25 cellular contexts compared by ENCODE assay signal in genomic region chr1:20096840-20097447, GRCh38. TPM values are rescaled to one million over a fixed set of nuclear protein-coding genes. Genes with fewer than 3 reads are reported as not detected.
DNase-seq lines count a peak whose midpoint lies in the region; ATAC-seq, FAIRE-seq and TF ChIP-seq lines count a peak whose summit lies in the region.
"Had no signal": no experiment of that assay in that cellular context is flagged by ENCODE, and none has a peak within 500 bp of the region (broad histone marks: within the 10 kb centered on the region; RNA-seq: fewer than 3 reads in every experiment).

No MANE protein-coding gene starts in this region.

- TF ChIP-seq RAD21 in H1 (IDR thresholded peaks at IDR 0.05 in 1 of 2, conservative IDR thresholded peaks at IDR 0.05 in 1 of 2; ENCODE audit: low read depth in 2 of 2, low read length in 2 of 2) = no peak

- H2BK20ac ChIP-seq in H1 (ENCODE audit: low read length) = no peak overlapping the region

- no peak for TF ChIP-seq POLR2A in H1 (IDR thresholded peaks at IDR 0.05; ENCODE audit: control extremely low read depth in 1 of 2, low read depth in 2 of 2, low read length in 2 of 2)

- no peak overlapping the region for H3K56ac ChIP-seq in H1 (replicated peaks; ENCODE audit: insufficient read length, low read depth, low read length)

- no peak overlapping the region for H3K4me2 ChIP-seq in H1 (ENCODE audit: insufficient read depth in 1 of 2, low read depth in 2 of 2, low read length in 2 of 2)
- H3K4me2 ChIP-seq: A549 had no signal

- H3K23ac ChIP-seq in H1 (ENCODE audit: insufficient read length) = no peak overlapping the region

- no peaks in the 10 kb centered on the region for H3K79me1 ChIP-seq in H1 (ENCODE audit: low read depth, low read length)

- no peak overlapping the region for H3K18ac ChIP-seq in H1 (ENCODE audit: extremely low read depth, low read length)

- H3K36me3 ChIP-seq in left ventricle myocardium inferior = no peaks in the 10 kb centered on the region
- H3K36me3 ChIP-seq in HEK293 (ENCODE audit: control insufficient read depth in 2 of 2, insufficient read depth in 1 of 2, low read length in 2 of 2) = no peaks in the 10 kb centered on the region
- no peaks in the 10 kb centered on the region for H3K36me3 ChIP-seq in H1 (ENCODE audit: control insufficient read depth in 2 of 4, insufficient read depth in 4 of 4, low read length in 3 of 4)
- H3K36me3 ChIP-seq: BE2C; BLaER1 treated with 17β-estradiol and CSF1 and Interleukin-3, amounts not matched to agents 10 nM and 100 nM had no signal

- peaks cover 11% of the 10 kb centered on the region for H3K27me3 ChIP-seq in left ventricle myocardium inferior (ENCODE audit: low read depth)
- H3K27me3 ChIP-seq in H1 (replicated peaks in 1 of 4; ENCODE audit: control insufficient read depth in 3 of 4, extremely low read depth in 1 of 4, insufficient read depth in 3 of 4, low read length in 3 of 4) = no peaks in the 10 kb centered on the region; a peak in 2 of 7 replicates
- H3K27me3 ChIP-seq: BE2C; BLaER1 treated with 17β-estradiol and CSF1 and Interleukin-3, amounts not matched to agents 10 nM and 100 nM had no signal

- no peak overlapping the region for H2BK12ac ChIP-seq in H1 (ENCODE audit: low read depth, low read length)

- no peak overlapping the region for H3K9ac ChIP-seq in H1 (replicated peaks in 1 of 4; ENCODE audit: extremely low read depth in 1 of 4, low read depth in 3 of 4, low read length in 3 of 4)
- H3K9ac ChIP-seq: BLaER1 treated with 17β-estradiol and CSF1 and Interleukin-3, amounts not matched to agents 10 nM and 100 nM had no signal

- no peak for FAIRE-seq in H1 (lab: Jason Lieb, UNC)
- FAIRE-seq: A549, D721Med, GM12878, GM19239 had no signal

- H3K9me3 ChIP-seq in left ventricle myocardium inferior (replicated peaks) (peaks cover 13% of the 10 kb centered on the region), HEK293 (ENCODE audit: control insufficient read depth, insufficient read depth, low read depth, low read length) (no peaks in the 10 kb centered on the region), H1 (ENCODE audit: insufficient read depth in 2 of 2, low read depth in 1 of 2, low read length in 1 of 2) (peaks cover 29 to 41% of the 10 kb centered on the region in 2 experiments)
- H3K9me3 ChIP-seq: BE2C; BLaER1 treated with 17β-estradiol and CSF1 and Interleukin-3, amounts not matched to agents 10 nM and 100 nM had no signal

- H3K4ac ChIP-seq in H1 (replicated peaks; ENCODE audit: insufficient read length, low read depth, low read length) = no peak overlapping the region

- no peak for ATAC-seq in left ventricle myocardium superior
- ATAC-seq in HG02763 (IDR thresholded peaks at IDR 0.05; ENCODE audit: unreplicated experiment) = no peak
- ATAC-seq: A549, GM12878 had no signal

- TF ChIP-seq EP300 in H1 (IDR thresholded peaks at IDR 0.05; ENCODE audit: borderline replicate concordance in 1 of 2, low read depth in 2 of 2, low read length in 2 of 2) = no peak

- TF ChIP-seq CTCF in left ventricle myocardium inferior (IDR thresholded peaks at IDR 0.05; ENCODE audit: borderline replicate concordance) = no peak
- TF ChIP-seq CTCF in HEK293 (tag by site-specific recombination; IDR thresholded peaks at IDR 0.05) = no peak
- no peak for TF ChIP-seq CTCF in H1 (IDR thresholded peaks at IDR 0.05; ENCODE audit: control extremely low read depth in 1 of 3, insufficient read depth in 1 of 3, low read depth in 1 of 3, low read length in 3 of 3)

- H2AFZ ChIP-seq in H1 (ENCODE audit: low read length) = no peak overlapping the region

- no peaks in the 10 kb centered on the region for H3K79me2 ChIP-seq in H1 (ENCODE audit: control insufficient read depth in 1 of 2, insufficient read depth in 2 of 2, low read length in 2 of 2)

- no peak overlapping the region for H3K14ac ChIP-seq in H1 (ENCODE audit: insufficient read length)

- WGBS in H1 (ENCODE audit: extremely low coverage in 1 of 2, insufficient coverage in 1 of 2, insufficient read length in 1 of 2, insufficient replicate concordance in 2 of 2, low coverage in 1 of 2, low lambda C conversion rate in 2 of 2, missing lambda C conversion rate in 1 of 2), 2 experiments = 86% methylated on average over 7 of the region's 7 CpGs; no CpG with 5 or more reads in 1 of the 2 experiments

- H3K4me3 ChIP-seq in left ventricle myocardium inferior (no peak overlapping the region), HEK293 (ENCODE audit: low read depth, low read length) (no peak overlapping the region), H1 (ENCODE audit: extremely low read depth in 1 of 4, insufficient read depth in 2 of 4, low read depth in 3 of 4, low read length in 4 of 4) (no peak overlapping the region)
- H3K4me3 ChIP-seq: A549; BLaER1 treated with 17β-estradiol and CSF1 and Interleukin-3, amounts not matched to agents 10 nM and 100 nM; GM12878 had no signal

- no peaks in the 10 kb centered on the region for H3K23me2 ChIP-seq in H1 (ENCODE audit: low read depth, low read length)

- H3K27ac ChIP-seq in left ventricle myocardium inferior (replicated peaks) = peak overlapping the region; percentile 81
- no peak overlapping the region for H3K27ac ChIP-seq in HEK293 (ENCODE audit: extremely low read depth, low read depth, low read length)
- H3K27ac ChIP-seq in H1 (ENCODE audit: low read depth, low read length) = no peak overlapping the region
- H3K27ac ChIP-seq: A549; BLaER1 treated with 17β-estradiol and CSF1 and Interleukin-3, amounts not matched to agents 10 nM and 100 nM had no signal

- H2BK5ac ChIP-seq in H1 (ENCODE audit: low read depth, low read length) = no peak overlapping the region

- no peak overlapping the region for H2AK5ac ChIP-seq in H1 (ENCODE audit: low read depth, low read length)

- intact Hi-C loops in left ventricle myocardium inferior (cut with micrococcal nuclease) (loop anchor here (10.0 kb wide), 1 partner anchor 122 kb away; the partner anchor contains the start of gene PLA2G2A), left ventricle myocardium superior (cut with micrococcal nuclease) (loop anchor here (5.0 kb wide), 1 partner anchor 55 kb away; no protein-coding TSS in a partner anchor)

- no peak overlapping the region for H4K91ac ChIP-seq in H1 (replicated peaks; ENCODE audit: insufficient read length, low read length)

- DNase-seq in left ventricle myocardium inferior (no peak), left ventricle myocardium superior (no peak), H1 (ENCODE audit: low read depth in 1 of 2, low spot score in 2 of 2) (no peak), NCI-H2081 (lab: John Stamatoyannopoulos, UW) (no peak), DMS79 (lab: John Stamatoyannopoulos, UW) (no peak)
- DNase-seq: 8988T; ACHN; AML-193; BE2C; CD4-positive, alpha-beta T cell; CD8-positive, alpha-beta memory T cell; DMS 273 treated with DMSO at 0.1 percent for 48 hours; EL; GDM1; GOT3; H7; HCEC 1CT had no signal

- CTCF ChIA-PET in HEK293 (lab: Yijun Ruan, JAX) = interaction anchor here (0.6 to 1.3 kb wide), 2 partner anchors 99 to 116 kb away, joined by 4 read pairs; no protein-coding TSS in a partner anchor
- CTCF ChIA-PET in H1 (lab: Charles Lee; ENCODE audit: partially characterized antibody) = interaction anchor here (0.9 to 5.8 kb wide), 10 partner anchors 14 to 178 kb away, joined by 3 to 32 read pairs (median 3); no protein-coding TSS in a partner anchor

- no peak overlapping the region for H4K5ac ChIP-seq in H1 (ENCODE audit: insufficient read length, low read depth, low read length)

- H2BK15ac ChIP-seq in H1 (ENCODE audit: low read length) = no peak overlapping the region

- no peak overlapping the region for H2BK120ac ChIP-seq in H1 (replicated peaks; ENCODE audit: low read depth, low read length)

- no peaks in the 10 kb centered on the region for H4K20me1 ChIP-seq in H1 (replicated peaks in 1 of 2; ENCODE audit: control insufficient read depth in 1 of 2, insufficient read depth in 2 of 2, low read length in 2 of 2)
- H4K20me1 ChIP-seq: BLaER1 treated with 17β-estradiol and CSF1 and Interleukin-3, amounts not matched to agents 10 nM and 100 nM had no signal

- POLR2A ChIA-PET in HEK293 (lab: Yijun Ruan, JAX) = no interaction called here
- POLR2A ChIA-PET in H1 (lab: Charles Lee; ENCODE audit: partially characterized antibody) = interaction anchor here (1.1 kb wide), 1 partner anchor 64 kb away, joined by 3 read pairs; no protein-coding TSS in a partner anchor

- no peak overlapping the region for H4K8ac ChIP-seq in H1 (ENCODE audit: extremely low read depth, insufficient read depth, low read length)

- peaks cover 13% of the 10 kb centered on the region for H3K4me1 ChIP-seq in left ventricle myocardium inferior
- no peaks in the 10 kb centered on the region for H3K4me1 ChIP-seq in HEK293 (ENCODE audit: control insufficient read depth, insufficient read depth, low read length)
- H3K4me1 ChIP-seq in H1 (replicated peaks in 1 of 4; ENCODE audit: control insufficient read depth in 3 of 4, insufficient read depth in 4 of 4, low read length in 3 of 4) = peaks cover 0 to 3% (median 0%) of the 10 kb centered on the region in 4 experiments; a peak in 2 of 7 replicates
- H3K4me1 ChIP-seq: A549, BE2C had no signal

RNA-seq across cellular contexts. Expression of gene PLA2G2D, which starts 22.4 kb away (rescaled TPM):
- total RNA-seq in left ventricle myocardium inferior (not detected), left ventricle myocardium superior (not detected)
- total RNA-seq in H1 (2021; fragmentation: NEBNext Ultra II Directional; extraction: Animal tissue kit (Norgen Biotek cat#: 25700)) = not detected in 2 replicates
- polyA plus RNA-seq in H1 (2011; rRNA removed) = not detected in 2 replicates
- polyA plus RNA-seq in H1 (2011; cell fraction: cytosol; rRNA removed) = not detected
- polyA plus RNA-seq in H1 (2011; cell fraction: nucleus; rRNA removed) = not detected
- polyA plus RNA-seq in H1 (2012, experiment 1 of 2) = not detected in 4 replicates
- not detected for polyA plus RNA-seq in H1 (2012, experiment 2 of 2)
- polyA plus RNA-seq in H1 (2013, experiment 1 of 2) = not detected
- polyA plus RNA-seq in H1 (2013, experiment 2 of 2) = not detected
- polyA minus RNA-seq in H1 (2011; rRNA and poly(A)+ RNA removed) = not detected in 2 replicates
- polyA minus RNA-seq in H1 (2011; cell fraction: cytosol; rRNA and poly(A)+ RNA removed) = not detected
- polyA minus RNA-seq in H1 (2011; cell fraction: nucleus; rRNA and poly(A)+ RNA removed) = not detected
- total RNA-seq: CD4-positive, alpha-beta T cell; CD8-positive, alpha-beta memory T cell; H7 had no signal
- polyA plus RNA-seq: A549; CD8-positive, alpha-beta memory T cell had no signal

RNA-seq across cellular contexts. Expression of gene PLA2G5, which starts 26.9 kb away (rescaled TPM):
- 51.4 TPM for total RNA-seq in left ventricle myocardium inferior
- total RNA-seq in left ventricle myocardium superior = 47.1 TPM
- total RNA-seq in H1 (2021; fragmentation: NEBNext Ultra II Directional; extraction: Animal tissue kit (Norgen Biotek cat#: 25700)) = not detected in 2 replicates
- 0.05 TPM in 1 of 2 replicates, not detected in the other for polyA plus RNA-seq in H1 (2011; rRNA removed)
- not detected for polyA plus RNA-seq in H1 (2011; cell fraction: cytosol; rRNA removed)
- polyA plus RNA-seq in H1 (2011; cell fraction: nucleus; rRNA removed) = 0.19 TPM
- 0.16 TPM in 1 of 4 replicates, not detected in the others for polyA plus RNA-seq in H1 (2012, experiment 1 of 2)
- polyA plus RNA-seq in H1 (2012, experiment 2 of 2) = not detected
- not detected for polyA plus RNA-seq in H1 (2013, experiment 1 of 2)
- not detected for polyA plus RNA-seq in H1 (2013, experiment 2 of 2)
- polyA minus RNA-seq in H1 (2011; rRNA and poly(A)+ RNA removed) = not detected in 2 replicates
- not detected for polyA minus RNA-seq in H1 (2011; cell fraction: cytosol; rRNA and poly(A)+ RNA removed)
- not detected for polyA minus RNA-seq in H1 (2011; cell fraction: nucleus; rRNA and poly(A)+ RNA removed)
- total RNA-seq: CD4-positive, alpha-beta T cell; CD8-positive, alpha-beta memory T cell had no signal
- polyA plus RNA-seq: A549; CD14-positive monocyte; CD8-positive, alpha-beta memory T cell had no signal

RNA-seq across cellular contexts. Expression of gene PLA2G2F, which starts 42.2 kb away (rescaled TPM):
- total RNA-seq in left ventricle myocardium inferior (not detected), left ventricle myocardium superior (not detected)
- not detected in 2 replicates for total RNA-seq in H1 (2021; fragmentation: NEBNext Ultra II Directional; extraction: Animal tissue kit (Norgen Biotek cat#: 25700))
- not detected in 2 replicates for polyA plus RNA-seq in H1 (2011; rRNA removed)
- polyA plus RNA-seq in H1 (2011; cell fraction: cytosol; rRNA removed) = not detected
- not detected for polyA plus RNA-seq in H1 (2011; cell fraction: nucleus; rRNA removed)
- not detected in 4 replicates for polyA plus RNA-seq in H1 (2012, experiment 1 of 2)
- polyA plus RNA-seq in H1 (2012, experiment 2 of 2) = not detected
- not detected for polyA plus RNA-seq in H1 (2013, experiment 1 of 2)
- polyA plus RNA-seq in H1 (2013, experiment 2 of 2) = not detected
- not detected in 2 replicates for polyA minus RNA-seq in H1 (2011; rRNA and poly(A)+ RNA removed)
- polyA minus RNA-seq in H1 (2011; cell fraction: cytosol; rRNA and poly(A)+ RNA removed) = not detected
- not detected for polyA minus RNA-seq in H1 (2011; cell fraction: nucleus; rRNA and poly(A)+ RNA removed)
- total RNA-seq: CD4-positive, alpha-beta T cell; CD8-positive, alpha-beta memory T cell; GM12878; H7 had no signal
- polyA plus RNA-seq: A549; CD14-positive monocyte; CD8-positive, alpha-beta memory T cell had no signal

Comparison
In these comparisons a context has a peak if more than half of its experiments do, and no peak if none do; other contexts are left out.
1. RNA of gene PLA2G5, which starts 26.9 kb away (total RNA-seq): 51.4 TPM in left ventricle myocardium inferior (single experiment) and 47.1 TPM in left ventricle myocardium superior (single experiment); not detected in H1; every median in the first group is over 10 times any median in the second.